ENCODE assay signal across 1 cellular context in genomic region chr3:59064276-59064675, GRCh38.
TF ChIP-seq lines count a peak whose summit lies in the region.

No MANE protein-coding gene starts in this region.

TF ChIP-seq in H1, 55 proteins besides CTCF, POLR2A, EP300 and RAD21 (continued from another document):
- TF ChIP-seq CEBPB (IDR thresholded peaks at IDR 0.05; ENCODE audit: low read depth, low read length) (no peak), GTF2F1 (IDR thresholded peaks at IDR 0.05; ENCODE audit: borderline replicate concordance, low read depth, low read length) (no peak), SIN3A (conservative IDR thresholded peaks at IDR 0.05 in 1 of 2, IDR thresholded peaks at IDR 0.05 in 1 of 2; ENCODE audit: low read depth in 1 of 2, low read length in 2 of 2) (no peak), BACH1 (IDR thresholded peaks at IDR 0.05; ENCODE audit: low read length) (no peak), CHD1 (IDR thresholded peaks at IDR 0.05; ENCODE audit: low read depth, low read length) (no peak), ATF2 (IDR thresholded peaks at IDR 0.05; ENCODE audit: low read length) (no peak), RBBP5 (IDR thresholded peaks at IDR 0.05; ENCODE audit: borderline replicate concordance, low read depth, low read length) (no peak), GABPA (IDR thresholded peaks at IDR 0.05; ENCODE audit: borderline replicate concordance, insufficient read depth, low read length) (no peak), YY1 (IDR thresholded peaks at IDR 0.05; ENCODE audit: low read depth, low read length) (no peak)
TF ChIP-seq in H1: peak in this region for 0.
